In genomic region chr6:15854378-15854777, GRCh38 we compare ENCODE assay signal across 8 cellular contexts.
"Had no signal": no experiment of that assay in that cellular context is flagged by ENCODE, and none has a peak within 500 bp of the region (broad histone marks: within the 10 kb centered on the region; RNA-seq: fewer than 3 reads in every experiment).

No MANE protein-coding gene starts in this region.

- FAIRE-seq: G401.6, GM12878, GM12891, GM12892, GM18507, GM19239 had no signal

- ATAC-seq: GM12878 had no signal

- DNase-seq: GDM1, GF-D8 had no signal

- H3K4me3 ChIP-seq: GM12878 had no signal
